In the genomic region with DNA sequence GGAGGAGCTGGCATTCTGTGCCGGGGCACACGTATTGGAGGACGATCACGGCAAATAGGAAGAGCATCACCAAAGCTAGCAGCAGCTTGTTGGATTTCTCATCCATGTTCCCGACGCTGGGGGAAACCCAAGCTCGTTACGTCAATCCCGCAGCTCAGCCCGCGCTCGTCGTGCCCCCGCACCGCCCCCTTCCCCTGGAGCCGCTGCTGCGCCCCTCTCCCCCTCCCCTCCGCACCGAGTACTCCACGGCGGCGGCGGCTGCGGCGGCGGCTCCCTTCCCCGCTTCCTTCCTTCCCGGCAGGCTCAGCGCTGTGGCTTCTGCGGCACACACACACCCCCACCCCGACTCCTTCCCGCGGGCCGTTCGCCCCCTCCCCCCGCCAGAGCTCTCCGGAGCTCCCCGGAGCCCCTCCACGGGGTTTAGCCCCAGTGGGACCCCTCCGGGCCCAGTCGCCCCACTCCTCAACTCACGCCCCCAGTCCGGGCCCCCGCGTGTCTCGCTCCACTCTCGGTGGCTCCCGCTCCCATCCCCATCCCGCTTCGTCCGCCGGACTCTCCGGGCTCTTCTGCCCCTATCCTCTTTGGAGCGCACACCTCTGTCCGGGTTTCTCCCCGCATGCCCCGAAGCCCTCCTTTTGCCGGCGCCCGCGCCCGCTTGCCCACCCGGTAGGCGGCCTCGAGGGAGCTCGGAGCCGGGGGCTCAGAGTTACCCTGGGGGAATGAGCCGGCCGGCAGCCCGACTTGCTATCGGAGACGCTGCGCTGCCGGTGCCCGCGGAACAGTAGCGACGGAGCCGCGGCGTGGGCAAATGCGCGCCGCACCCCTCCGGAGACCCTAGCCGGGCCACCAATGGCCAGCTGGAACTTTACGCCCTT, we compare ENCODE assay signal across 9 cellular contexts. TPM values are rescaled to one million over a fixed set of nuclear protein-coding genes. Genes with fewer than 3 reads are reported as not detected.
DNase-seq lines count a peak whose midpoint lies in the region; ATAC-seq and TF ChIP-seq lines count a peak whose summit lies in the region.
"Had no signal": no experiment of that assay in that cellular context is flagged by ENCODE, and none has a peak within 500 bp of the region (broad histone marks: within the 10 kb centered on the region; RNA-seq: fewer than 3 reads in every experiment).

No MANE protein-coding gene starts in this region.

- no peaks in the 10 kb centered on the region for H3K9me3 ChIP-seq in CD4-positive, alpha-beta memory T cell (ENCODE audit: control insufficient read depth in 1 of 2, low read length in 2 of 2)
- H3K9me3 ChIP-seq in thyroid gland = no peaks in the 10 kb centered on the region
- H3K9me3 ChIP-seq: neutrophil had no signal

- H3K36me3 Mint-ChIP-seq in CD4-positive, alpha-beta memory T cell = no peaks in the 10 kb centered on the region
- H3K36me3 Mint-ChIP-seq in natural killer cell treated with Interleukin-12 subunit alpha and Interleukin-12 subunit beta and Interleukin-15 and Interleukin-18, amount 100 ng/mL, for 72 hours = no peaks in the 10 kb centered on the region

- TF ChIP-seq POLR2A in thyroid gland (IDR thresholded peaks at IDR 0.05) = no peak

- no peak for TF ChIP-seq CTCF in thyroid gland (IDR thresholded peaks at IDR 0.05)

- 0% methylated on average over 3 of the region's 87 CpGs; no CpG with 5 or more reads in 1 of the 2 donors for WGBS in thyroid gland, 2 donors

- H3K4me3 ChIP-seq in CD4-positive, alpha-beta memory T cell (ENCODE audit: low read length in 2 of 2) = no peak overlapping the region
- H3K4me3 ChIP-seq in thyroid gland (replicated peaks in 1 of 3) = peak overlapping the region in 1 of 3 donors; percentile 14

- peaks cover 0 to 1% (median 0%) of the 10 kb centered on the region in 8 donors for H3K9me3 Mint-ChIP-seq in CD4-positive, alpha-beta memory T cell
- H3K9me3 Mint-ChIP-seq in natural killer cell treated with Interleukin-12 subunit alpha and Interleukin-12 subunit beta and Interleukin-15 and Interleukin-18, amount 100 ng/mL, for 72 hours = no peaks in the 10 kb centered on the region

- peak overlapping the region; percentile 42 to 75 (median 61) for H3K4me3 Mint-ChIP-seq in CD4-positive, alpha-beta memory T cell
- H3K4me3 Mint-ChIP-seq in natural killer cell treated with Interleukin-12 subunit alpha and Interleukin-12 subunit beta and Interleukin-15 and Interleukin-18, amount 100 ng/mL, for 72 hours = peak overlapping the region; percentile 47

- DNase-seq in CD4-positive, alpha-beta memory T cell = peak in 1 of 5 donors; percentile 44
- DNase-seq in NCI-H1694 treated with DMSO at 0.1 percent for 48 hours (lab: John Stamatoyannopoulos, UW) = peak; percentile 13
- DNase-seq in ecto neural progenitor cell (ENCODE audit: low spot score) = peak; percentile 79
- DNase-seq in natural killer cell treated with Interleukin-12 subunit alpha and Interleukin-12 subunit beta and Interleukin-15 and Interleukin-18, amount 100 ng/mL, for 72 hours (ENCODE audit: low spot score) = peak; percentile 63
- DNase-seq in MV-4-11 (lab: John Stamatoyannopoulos, UW) = no peak
- DNase-seq in thyroid gland = no peak

- peaks cover 0 to 11% (median 5%) of the 10 kb centered on the region in 4 donors for H3K4me1 Mint-ChIP-seq in CD4-positive, alpha-beta memory T cell
- H3K4me1 Mint-ChIP-seq in natural killer cell treated with Interleukin-12 subunit alpha and Interleukin-12 subunit beta and Interleukin-15 and Interleukin-18, amount 100 ng/mL, for 72 hours (ENCODE audit: low read depth in 2 of 2) = peaks cover 5% of the 10 kb centered on the region in 2 donors

- H3K36me3 ChIP-seq in CD4-positive, alpha-beta memory T cell (ENCODE audit: insufficient read depth, low read length) = no peaks in the 10 kb centered on the region
- no peaks in the 10 kb centered on the region for H3K36me3 ChIP-seq in thyroid gland
- H3K36me3 ChIP-seq: neutrophil had no signal

- no peak overlapping the region for H3K27ac ChIP-seq in CD4-positive, alpha-beta memory T cell (ENCODE audit: low read depth, low read length)
- no peak overlapping the region for H3K27ac ChIP-seq in thyroid gland
- H3K27ac ChIP-seq: neutrophil had no signal

- intact Hi-C loops in CD4-positive, alpha-beta memory T cell (cut with micrococcal nuclease) = no loop called here
- intact Hi-C loops in thyroid gland (cut with DNase I) = no loop called here

- H3K4me1 ChIP-seq in CD4-positive, alpha-beta memory T cell (ENCODE audit: insufficient read depth, low read length) = no peaks in the 10 kb centered on the region
- peaks cover 0 to 18% of the 10 kb centered on the region in 2 donors for H3K4me1 ChIP-seq in thyroid gland

- no peak overlapping the region for H3K27ac Mint-ChIP-seq in CD4-positive, alpha-beta memory T cell
- H3K27ac Mint-ChIP-seq in natural killer cell treated with Interleukin-12 subunit alpha and Interleukin-12 subunit beta and Interleukin-15 and Interleukin-18, amount 100 ng/mL, for 72 hours = no peak overlapping the region

- POLR2A ChIA-PET in CD4-positive, alpha-beta memory T cell (lab: Charles Lee; ENCODE audit: partially characterized antibody) = no interaction called here

- no peaks in the 10 kb centered on the region for H3K27me3 ChIP-seq in CD4-positive, alpha-beta memory T cell (ENCODE audit: insufficient read depth, low read length)
- H3K27me3 ChIP-seq in thyroid gland = peaks cover 9% of the 10 kb centered on the region

- CTCF ChIA-PET in CD4-positive, alpha-beta memory T cell (lab: Charles Lee; ENCODE audit: partially characterized antibody) = no interaction called here

- ATAC-seq in natural killer cell treated with Interleukin-12 subunit alpha and Interleukin-12 subunit beta and Interleukin-15 and Interleukin-18, amount 100 ng/mL, for 72 hours = peak; percentile 15 to 38
- no peak for ATAC-seq in GM21528 (IDR thresholded peaks at IDR 0.05; ENCODE audit: low FRiP score, unreplicated experiment)
- no peak for ATAC-seq in HG03520 (IDR thresholded peaks at IDR 0.05; ENCODE audit: unreplicated experiment)

- H3K27me3 Mint-ChIP-seq in CD4-positive, alpha-beta memory T cell = peaks cover 9 to 21% of the 10 kb centered on the region in 2 donors
- peaks cover 26 to 32% of the 10 kb centered on the region in 2 donors for H3K27me3 Mint-ChIP-seq in natural killer cell treated with Interleukin-12 subunit alpha and Interleukin-12 subunit beta and Interleukin-15 and Interleukin-18, amount 100 ng/mL, for 72 hours

RNA-seq across cellular contexts. Expression of gene HS6ST2, which starts 1.0 kb away (rescaled TPM):
- not detected for total RNA-seq in CD4-positive, alpha-beta memory T cell
- not detected for polyA plus RNA-seq in CD4-positive, alpha-beta memory T cell
- total RNA-seq in natural killer cell treated with Interleukin-12 subunit alpha and Interleukin-12 subunit beta and Interleukin-15 and Interleukin-18, amount 100 ng/mL, for 72 hours = under 1 TPM; 0.36 to 0.89 TPM
- under 1 TPM in 3 of 4 donors, not detected in 1; 0.11 to 0.78 (median 0.38) TPM for total RNA-seq in thyroid gland

Comparison
In these comparisons a context has a peak if more than half of its experiments do, and no peak if none do; other contexts are left out.
1. DNase-seq: peak in NCI-H1694 treated with DMSO at 0.1 percent for 48 hours (single experiment), ecto neural progenitor cell (single experiment) and natural killer cell treated with Interleukin-12 subunit alpha and Interleukin-12 subunit beta and Interleukin-15 and Interleukin-18, amount 100 ng/mL, for 72 hours (single experiment); none in MV-4-11 (single experiment) and thyroid gland (0 of 2).
2. ATAC-seq: peak in natural killer cell treated with Interleukin-12 subunit alpha and Interleukin-12 subunit beta and Interleukin-15 and Interleukin-18, amount 100 ng/mL, for 72 hours (2 of 2); none in GM21528 (single experiment) and HG03520 (single experiment).